8 cellular contexts compared by ENCODE assay signal in genomic region chr17:43389022-43389947, GRCh38. TPM values are rescaled to one million over a fixed set of nuclear protein-coding genes. Genes with fewer than 3 reads are reported as not detected.
A peak's percentile ranks its signal among the peaks of the same experiment; 100 is the strongest.
DNase-seq lines count a peak whose midpoint lies in the region; ATAC-seq and TF ChIP-seq lines count a peak whose summit lies in the region.

No MANE protein-coding gene starts in this region.

- H3K4me3 ChIP-seq in Panc1 (ENCODE audit: low read depth in 2 of 2, low read length in 2 of 2), result peak overlapping the region; percentile 61 to 65
- H3K4me3 ChIP-seq in esophagus squamous epithelium, result peak overlapping the region; percentile 47 to 74 (median 72)

- POLR2A ChIA-PET in Panc1 (lab: Charles Lee), result interaction anchor here (0.9 to 1.9 kb wide), 3 partner anchors 21 to 95 kb away, joined by 3 to 19 read pairs (median 4); partner anchors contain the start of gene DHX8

- BruUV-seq in Panc1 (replicated peaks; lab: Mats Ljungman, UMichigan), result no TSS peak

- H3K4me1 Mint-ChIP-seq in naive B cell, result peaks cover 39 to 53% (median 43%) of the 10 kb centered on the region in 3 donors
- H3K4me1 Mint-ChIP-seq in stimulated activated effector memory CD8-positive, alpha-beta T cell treated with anti-CD3 and anti-CD28 coated beads, Interleukin-12 subunit alpha, Interleukin-12 subunit beta, amount 100 ng/mL, for 72 hours, result peaks cover 36% of the 10 kb centered on the region

- peak; percentile 61 for DNase-seq in KG1 (lab: John Stamatoyannopoulos, UW)
- DNase-seq in Panc1 (ENCODE audit: low read depth, low spot score), result no peak
- DNase-seq in activated T-cell treated with anti-CD3 and anti-CD28 coated beads, Interleukin-2, amount 50 U/mL, for 48 hours, result peak; percentile 86 to 88
- DNase-seq in esophagus squamous epithelium (lab: John Stamatoyannopoulos, UW), result peak; percentile 29
- peak; percentile 87 for DNase-seq in naive B cell
- DNase-seq in stimulated activated effector memory CD8-positive, alpha-beta T cell treated with anti-CD3 and anti-CD28 coated beads, Interleukin-12 subunit alpha, Interleukin-12 subunit beta, amount 100 ng/mL, for 72 hours (ENCODE audit: low spot score in 2 of 2), result peak; percentile 54 to 88

- H3K4me3 Mint-ChIP-seq in naive B cell, result peak overlapping the region; percentile 92 to 100 (median 95)
- H3K4me3 Mint-ChIP-seq in stimulated activated effector memory CD8-positive, alpha-beta T cell treated with anti-CD3 and anti-CD28 coated beads, Interleukin-12 subunit alpha, Interleukin-12 subunit beta, amount 100 ng/mL, for 72 hours, result peak overlapping the region; percentile 88

- TF ChIP-seq POLR2A in esophagus squamous epithelium (IDR thresholded peaks at IDR 0.05), result peak in 1 of 4 donors; percentile 1

- H3K9me3 ChIP-seq in Panc1 (ENCODE audit: control insufficient read depth, insufficient read depth, low read depth, low read length) (no peaks in the 10 kb centered on the region), esophagus squamous epithelium (no peaks in the 10 kb centered on the region)

- CTCF ChIA-PET in Panc1 (lab: Charles Lee), result interaction anchor here (1.0 kb wide), 1 partner anchor 95 kb away, joined by 8 read pairs; the partner anchor contains the start of gene DHX8

- ATAC-seq in GM18861 (IDR thresholded peaks at IDR 0.05; ENCODE audit: unreplicated experiment) (peak; percentile 36), Panc1 (peak; percentile 78), naive B cell (ENCODE audit: low read depth in 2 of 2) (peak; percentile 77 to 81)
- peak; percentile 91 for ATAC-seq in stimulated activated effector memory CD8-positive, alpha-beta T cell treated with anti-CD3 and anti-CD28 coated beads, Interleukin-12 subunit alpha, Interleukin-12 subunit beta, amount 100 ng/mL, for 72 hours

- H3K27me3 Mint-ChIP-seq in naive B cell, result no peaks in the 10 kb centered on the region

- H3K27me3 ChIP-seq in Panc1 (ENCODE audit: control insufficient read depth, insufficient read depth, low read length) (no peaks in the 10 kb centered on the region), esophagus squamous epithelium (no peaks in the 10 kb centered on the region)

- TF ChIP-seq CTCF in 22Rv1 (IDR thresholded peaks at IDR 0.05) (peak; percentile 89), Panc1 (IDR thresholded peaks at IDR 0.05) (peak; percentile 84), esophagus squamous epithelium (IDR thresholded peaks at IDR 0.05) (peak; percentile 69 to 90 (median 85))

- WGBS in esophagus squamous epithelium, 2 donors, result 0 to 3% methylated on average over 25 to 30 of the region's 35 CpGs

- intact Hi-C loops in Panc1 (cut with micrococcal nuclease; ENCODE audit: unreplicated experiment) (no loop called here), esophagus squamous epithelium (cut with DNase I) (no loop called here)

- in situ Hi-C loops in Panc1 (cut with HindIII; ENCODE audit: low pct_unique_long_range_greater_than_20kb, low sequenced_read_pairs), result no loop called here

- H3K4me1 ChIP-seq in Panc1 (ENCODE audit: control insufficient read depth, insufficient read depth, low read length), result peaks cover 4% of the 10 kb centered on the region
- peaks cover 8 to 60% (median 23%) of the 10 kb centered on the region in 3 donors for H3K4me1 ChIP-seq in esophagus squamous epithelium

- peak overlapping the region; percentile 96 to 99 (median 98) for H3K27ac Mint-ChIP-seq in naive B cell
- peak overlapping the region; percentile 97 for H3K27ac Mint-ChIP-seq in stimulated activated effector memory CD8-positive, alpha-beta T cell treated with anti-CD3 and anti-CD28 coated beads, Interleukin-12 subunit alpha, Interleukin-12 subunit beta, amount 100 ng/mL, for 72 hours

- H3K9me3 Mint-ChIP-seq in naive B cell, result no peaks in the 10 kb centered on the region
- no peaks in the 10 kb centered on the region for H3K9me3 Mint-ChIP-seq in stimulated activated effector memory CD8-positive, alpha-beta T cell treated with anti-CD3 and anti-CD28 coated beads, Interleukin-12 subunit alpha, Interleukin-12 subunit beta, amount 100 ng/mL, for 72 hours

- H3K27ac ChIP-seq in 22Rv1 (peak overlapping the region; percentile 95), Panc1 (ENCODE audit: low read length) (peak overlapping the region; percentile 90), esophagus squamous epithelium (peak overlapping the region; percentile 98 to 100 (median 100))

- H3K36me3 ChIP-seq in Panc1 (ENCODE audit: control insufficient read depth, insufficient read depth, low read length), result no peaks in the 10 kb centered on the region
- no peaks in the 10 kb centered on the region for H3K36me3 ChIP-seq in esophagus squamous epithelium

- no peaks in the 10 kb centered on the region for H3K36me3 Mint-ChIP-seq in naive B cell
- H3K36me3 Mint-ChIP-seq in stimulated activated effector memory CD8-positive, alpha-beta T cell treated with anti-CD3 and anti-CD28 coated beads, Interleukin-12 subunit alpha, Interleukin-12 subunit beta, amount 100 ng/mL, for 72 hours, result peaks cover 13% of the 10 kb centered on the region

RNA-seq across cellular contexts. Expression of gene ARL4D, which starts 9.5 kb away (rescaled TPM):
- total RNA-seq in Panc1 (2021; ENCODE audit: unreplicated experiment), result 4.5 TPM
- 5.0 TPM for polyA plus RNA-seq in Panc1 (2012; ENCODE audit: insufficient read length)
- 10 to 100 TPM; 54.2 to 94.1 (median 61.5) TPM for total RNA-seq in esophagus squamous epithelium
- polyA plus RNA-seq in naive B cell (ENCODE audit: low read depth in 6 of 6), result 1 to 10 TPM; 1.4 to 5.7 (median 3.8) TPM

Comparison
In these comparisons a context has a peak if more than half of its experiments do, and no peak if none do; other contexts are left out.
1. ATAC-seq: peak in every context shown above with its lines; median percentile 91 in stimulated activated effector memory CD8-positive, alpha-beta T cell treated with anti-CD3 and anti-CD28 coated beads, Interleukin-12 subunit alpha, Interleukin-12 subunit beta, amount 100 ng/mL, for 72 hours; 79 in naive B cell; 78 in Panc1; 36 in GM18861.